2 cellular contexts compared by ENCODE assay signal in genomic region chr15:57112178-57112577, GRCh38.
TF ChIP-seq lines count a peak whose summit lies in the region.

No MANE protein-coding gene starts in this region.

TF ChIP-seq in IMR-90, 13 proteins besides CTCF, POLR2A, EP300 and RAD21 (continued from another document):
- TF ChIP-seq FOS (IDR thresholded peaks at IDR 0.05; ENCODE audit: low read depth, low read length) = no peak
- TF ChIP-seq MAFK (IDR thresholded peaks at IDR 0.05; ENCODE audit: low read depth, low read length) = no peak
- no peak for TF ChIP-seq BHLHE40 (IDR thresholded peaks at IDR 0.05; ENCODE audit: low read depth, low read length)
- no peak for TF ChIP-seq RCOR1 (IDR thresholded peaks at IDR 0.05; ENCODE audit: insufficient replicate concordance, low read length)
- TF ChIP-seq ELK1 (IDR thresholded peaks at IDR 0.05; ENCODE audit: borderline replicate concordance, low read depth, low read length) = no peak
- TF ChIP-seq NFE2L2 (IDR thresholded peaks at IDR 0.05; ENCODE audit: low read depth, low read length) = no peak
- no peak for TF ChIP-seq SMC3 (IDR thresholded peaks at IDR 0.05; ENCODE audit: low read depth, low read length)
- no peak for TF ChIP-seq MAZ (IDR thresholded peaks at IDR 0.05; ENCODE audit: borderline replicate concordance, low read depth, low read length)
- no peak for TF ChIP-seq USF2 (IDR thresholded peaks at IDR 0.05; ENCODE audit: low read depth, low read length)
- no peak for TF ChIP-seq MXI1 (IDR thresholded peaks at IDR 0.05; ENCODE audit: borderline replicate concordance, low read depth, low read length)
- no peak for TF ChIP-seq RFX5 (IDR thresholded peaks at IDR 0.05; ENCODE audit: low read depth, low read length)

TF ChIP-seq in K562, 482 proteins besides CTCF, POLR2A, EP300 and RAD21 (continued from another document):
- TF ChIP-seq KDM5B (IDR thresholded peaks at IDR 0.05; ENCODE audit: insufficient replicate concordance, low read depth, low read length) (no peak), MAFG (tag; conservative IDR thresholded peaks at IDR 0.05) (no peak), CHD7 (IDR thresholded peaks at IDR 0.05; ENCODE audit: low read depth, low read length) (no peak), BRD9 (IDR thresholded peaks at IDR 0.05; ENCODE audit: low read depth, partially characterized antibody) (no peak), AFF1 (IDR thresholded peaks at IDR 0.05; ENCODE audit: low read depth in 1 of 2, partially characterized antibody in 2 of 2) (no peak), ZBTB5 (IDR thresholded peaks at IDR 0.05) (no peak), ZNF551 (CRISPR knock-in tag; IDR thresholded peaks at IDR 0.05) (no peak), LARP7 (IDR thresholded peaks at IDR 0.05) (no peak), ZBTB9 (CRISPR knock-in tag; IDR thresholded peaks at IDR 0.05) (no peak), SOX6 (IDR thresholded peaks at IDR 0.05) (no peak), C11orf30 (IDR thresholded peaks at IDR 0.05; ENCODE audit: low read depth) (no peak)
